In the genomic region with DNA sequence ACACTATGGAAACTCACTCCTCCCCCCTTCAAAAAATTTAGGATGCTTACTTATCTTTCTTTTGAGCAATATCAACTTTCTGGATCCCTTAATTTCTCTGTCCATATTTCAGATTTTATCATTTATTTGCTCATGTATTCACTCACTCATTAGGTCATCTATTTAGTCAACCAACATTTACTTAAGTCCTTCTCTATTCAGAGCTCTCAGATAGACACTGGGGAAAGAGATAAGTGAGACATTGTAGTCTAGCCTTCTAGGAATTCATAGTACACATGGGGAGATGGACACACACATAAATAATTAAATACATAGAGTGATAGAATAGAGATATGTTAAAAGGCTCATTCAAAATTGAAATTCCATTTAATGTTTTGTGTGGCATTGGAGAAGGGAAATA, we compare ENCODE assay signal across 31 cellular contexts. TPM values are rescaled to one million over a fixed set of nuclear protein-coding genes. Genes with fewer than 3 reads are reported as not detected.
"Had no signal": no experiment of that assay in that cellular context is flagged by ENCODE, and none has a peak within 500 bp of the region (broad histone marks: within the 10 kb centered on the region; RNA-seq: fewer than 3 reads in every experiment).

No MANE protein-coding gene starts in this region.

- H3K9me3 ChIP-seq: Peyer's patch, SJSA1 had no signal

- FAIRE-seq: K562 had no signal

- H3K4me2 ChIP-seq: KMS-11, PC-9 had no signal

- H3K4me1 Mint-ChIP-seq: IgD-negative memory B cell had no signal

- H3K9me3 Mint-ChIP-seq: IgD-negative memory B cell had no signal

- ATAC-seq: K562, Right ventricle myocardium inferior had no signal

- H3K9ac ChIP-seq: KMS-11 had no signal

- H3K27ac Mint-ChIP-seq: IgD-negative memory B cell had no signal

- H3K4me1 ChIP-seq: Peyer's patch, SJSA1 had no signal

- H2AFZ ChIP-seq: PC-9 had no signal

- H3K36me3 ChIP-seq: Peyer's patch, SJSA1 had no signal

- H3K4me3 ChIP-seq: K562, PC-9, Peyer's patch, SJSA1, SK-N-MC had no signal

- DNase-seq: Kasumi-1; MV-4-11; NCI-H1048; NCI-H1105; NCI-H1417; NCI-H1436 treated with DMSO at 0.1 percent for 48 hours; NCI-H187; NCI-H2029; NCI-H2081 treated with DMSO at 0.1 percent for 48 hours; NCI-H2171; NCI-H226; NCI-H446; NCI-H510A; NCI-H524 treated with DMSO at 0.1 percent for 48 hours; NCI-H69; NK-92 treated with Interleukin-12 subunit alpha and Interleukin-12 subunit beta, amount 100 ng/mL, for 24 hours; PC-9; Peyer's patch; SHP77 treated with DMSO at 0.1 percent for 48 hours; T-helper 2 cell had no signal

- H3K4me3 Mint-ChIP-seq: IgD-negative memory B cell had no signal

- H3K27ac ChIP-seq: KMS-11, PC-9, Peyer's patch, SJSA1, SK-N-MC had no signal

- H3K27me3 ChIP-seq: Peyer's patch, SJSA1 had no signal

- H3K36me3 Mint-ChIP-seq: IgD-negative memory B cell had no signal

RNA-seq across cellular contexts. Expression of a gene that starts 9.2 kb away (rescaled TPM):
- total RNA-seq: HT1080; K562; MCF 10A; OCI-LY7; PC-9; Peyer's patch; Right ventricle myocardium inferior; RPMI7951; SJSA1; T-helper 1 cell treated with Interleukin-12 subunit alpha and Interleukin-12 subunit beta and Interleukin-4 antibody, amounts not matched to agents 30 ng/mL and 1 ng/mL, for 36 hours had no signal
- polyA plus RNA-seq: IgD-negative memory B cell had no signal
